26 cellular contexts compared by ENCODE assay signal in genomic region chr7:134155220-134155619, GRCh38.
DNase-seq lines count a peak whose midpoint lies in the region; ATAC-seq and TF ChIP-seq lines count a peak whose summit lies in the region.
"Had no signal": no experiment of that assay in that cellular context is flagged by ENCODE, and none has a peak within 500 bp of the region (broad histone marks: within the 10 kb centered on the region; RNA-seq: fewer than 3 reads in every experiment).

No MANE protein-coding gene starts in this region.

- ATAC-seq in GM21390 (IDR thresholded peaks at IDR 0.05; ENCODE audit: unreplicated experiment) (peak; percentile 67), HG02759 (IDR thresholded peaks at IDR 0.05; ENCODE audit: unreplicated experiment) (no peak)
- ATAC-seq: HCT116, K562, PC-3 had no signal

- H3K4me1 ChIP-seq in MM.1S (ENCODE audit: low read length), result peaks cover 27% of the 10 kb centered on the region
- H3K4me1 ChIP-seq: SJSA1 had no signal

- TF ChIP-seq CTCF in GM12865 (IDR thresholded peaks at IDR 0.05; ENCODE audit: insufficient read depth, low read depth, low read length, missing control alignments) (no peak), MM.1S (IDR thresholded peaks at IDR 0.05; ENCODE audit: low read length) (no peak), fibroblast of mammary gland (conservative IDR thresholded peaks at IDR 0.05; ENCODE audit: control insufficient read depth, insufficient read depth, low read depth, low read length) (no peak)

- H3K36me3 ChIP-seq in MM.1S (replicated peaks; ENCODE audit: insufficient read depth, low read length), result no peaks in the 10 kb centered on the region
- H3K36me3 ChIP-seq: MG63, SJSA1 had no signal

- no peak overlapping the region for H3K9ac ChIP-seq in MM.1S (ENCODE audit: low read length)

- H3K4me3 ChIP-seq in GM12865 (ENCODE audit: low read depth, low read length), result no peak overlapping the region
- H3K4me3 ChIP-seq in MM.1S (ENCODE audit: low read length), result peak overlapping the region; percentile 2; the same call in 1 of the 2 replicates
- H3K4me3 ChIP-seq in fibroblast of mammary gland (ENCODE audit: control insufficient read depth, low read depth, low read length), result no peak overlapping the region
- H3K4me3 ChIP-seq: K562, MG63, SJSA1 had no signal

- H3K27ac ChIP-seq in MM.1S (ENCODE audit: low read length), result peak overlapping the region; percentile 33; the same call in 1 of the 2 replicates
- H3K27ac ChIP-seq: SJSA1 had no signal

- no peaks in the 10 kb centered on the region for H4K20me1 ChIP-seq in MM.1S (ENCODE audit: insufficient read depth, low read length)

- H3K9me3 ChIP-seq in MM.1S (replicated peaks; ENCODE audit: insufficient read depth, low read length), result no peaks in the 10 kb centered on the region
- H3K9me3 ChIP-seq: Caco-2, MG63, SJSA1 had no signal

- H2AFZ ChIP-seq in MM.1S (ENCODE audit: low read length), result no peak overlapping the region

- H3K27me3 ChIP-seq in MM.1S (replicated peaks; ENCODE audit: insufficient read depth, low read length), result 0 out of 2 replicates have a peak, but pooled peaks cover 8% of the 10 kb centered on the region
- H3K27me3 ChIP-seq: MG63, SJSA1 had no signal

- H3K9me2 ChIP-seq in MM.1S (replicated peaks; ENCODE audit: insufficient read depth, low read length), result no peaks in the 10 kb centered on the region

- peaks cover 18% of the 10 kb centered on the region for H3F3A ChIP-seq in MM.1S (ENCODE audit: insufficient read depth, low read length)

- H3K79me2 ChIP-seq in MM.1S (ENCODE audit: low read length), result no peaks in the 10 kb centered on the region

- DNase-seq in GM12865 (ENCODE audit: low read depth) (peak; percentile 10), MM.1S (peak; percentile 83), fibroblast of mammary gland (ENCODE audit: low read depth) (peak; percentile 25), NCI-H1092 treated with DMSO at 0.1 percent for 48 hours (lab: John Stamatoyannopoulos, UW) (no peak)
- DNase-seq in stimulated activated CD4-positive, alpha-beta T cell treated with anti-CD3 and anti-CD28 coated beads, Interleukin-12 subunit alpha, Interleukin-12 subunit beta, amount 100 ng/mL, for 4 hours, result no peak
- no peak for DNase-seq in activated CD8-positive, alpha-beta memory T cell treated with anti-CD3 and anti-CD28 coated beads for 24 hours
- DNase-seq: C1 segment of cervical spinal cord; Caco-2; CD4-positive, alpha-beta memory T cell; MG63; NCI-H1048; NCI-H1417 treated with DMSO at 0.1 percent for 48 hours; NCI-H1694 treated with DMSO at 0.1 percent for 48 hours; NCI-H2081; NCI-H2171; NCI-H345; NCI-H524; NCI-H748 treated with DMSO at 0.1 percent for 48 hours; PC-3; Right ventricle myocardium superior; T-helper 2 cell had no signal

- H3K4me2 ChIP-seq in MM.1S (ENCODE audit: low read depth, low read length), result peak overlapping the region; percentile 46

Comparison
In these comparisons a context has a peak if more than half of its experiments do, and no peak if none do; other contexts are left out.
1. DNase-seq: peak in GM12865 (single experiment), MM.1S (single experiment) and fibroblast of mammary gland (single experiment); none in stimulated activated CD4-positive, alpha-beta T cell treated with anti-CD3 and anti-CD28 coated beads, Interleukin-12 subunit alpha, Interleukin-12 subunit beta, amount 100 ng/mL, for 4 hours (single experiment), NCI-H1092 treated with DMSO at 0.1 percent for 48 hours (single experiment) and activated CD8-positive, alpha-beta memory T cell treated with anti-CD3 and anti-CD28 coated beads for 24 hours (single experiment).